Comparison of ENCODE assay signal across 26 cellular contexts in genomic region chr14:80266930-80267329, GRCh38. TPM values are rescaled to one million over a fixed set of nuclear protein-coding genes. Genes with fewer than 3 reads are reported as not detected.
"Had no signal": no experiment of that assay in that cellular context is flagged by ENCODE, and none has a peak within 500 bp of the region (broad histone marks: within the 10 kb centered on the region; RNA-seq: fewer than 3 reads in every experiment).

No MANE protein-coding gene starts in this region.

- H2AFZ ChIP-seq: PC-9 had no signal

- H3K4me2 ChIP-seq: KMS-11, PC-9 had no signal

- H3K9ac ChIP-seq: KMS-11 had no signal

- H3K27ac ChIP-seq: KMS-11, PC-9, Peyer's patch, SJCRH30 had no signal

- H3K36me3 ChIP-seq: Peyer's patch, SJCRH30 had no signal

- H3K4me1 ChIP-seq: Peyer's patch, SJCRH30 had no signal

- H3K4me3 ChIP-seq: K562, PC-9, Peyer's patch, SJCRH30 had no signal

- DNase-seq: Kasumi-1, MV-4-11, NCI-H1048, NCI-H1105, NCI-H1417, NCI-H1436 treated with DMSO at 0.1 percent for 48 hours, NCI-H1694, NCI-H187 treated with DMSO at 0.1 percent for 48 hours, NCI-H2029 treated with DMSO at 0.1 percent for 48 hours, NCI-H2171, NCI-H226, NCI-H446, NCI-H510A, NCI-H524 treated with DMSO at 0.1 percent for 48 hours, NCI-H69, NCI-H774, PC-9, Peyer's patch, SHP77 treated with DMSO at 0.1 percent for 48 hours, SJCRH30 had no signal

- ATAC-seq: HepG2, K562, Right ventricle myocardium inferior, SK-N-SH treated with all-trans-retinoic acid at 6 μM for 48 hours had no signal

- H3K9me3 ChIP-seq: Peyer's patch, SJCRH30 had no signal

- H3K27me3 ChIP-seq: Peyer's patch, SJCRH30 had no signal

RNA-seq across cellular contexts. Expression of gene DIO2, which starts 55.6 kb away (rescaled TPM):
- total RNA-seq: HepG2, K562 had no signal
- polyA plus RNA-seq: HepG2, IgD-negative memory B cell, K562 had no signal
